ENCODE assay signal across 1 cellular context in the genomic region with DNA sequence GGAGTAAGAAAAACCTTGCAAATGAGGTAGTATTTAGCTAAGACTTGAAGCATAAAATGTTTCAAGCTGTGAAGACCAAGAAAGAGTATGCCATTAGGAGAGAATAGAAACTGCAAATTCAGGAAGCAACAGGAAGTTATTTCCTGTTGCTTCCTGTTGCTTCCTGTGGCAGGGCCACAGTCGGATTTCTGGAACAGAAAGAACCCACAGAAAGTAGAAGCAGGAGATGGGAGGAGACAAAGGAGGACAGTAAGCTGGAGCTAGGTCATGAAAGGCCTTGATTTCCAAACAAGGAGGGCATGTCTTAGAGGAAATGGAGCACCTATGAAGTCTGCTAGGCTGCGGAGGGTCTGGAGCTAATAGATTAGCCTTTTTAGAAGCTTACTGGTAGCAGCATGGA.
TF ChIP-seq lines count a peak whose summit lies in the region.

No MANE protein-coding gene starts in this region.

TF ChIP-seq in endothelial cell of umbilical vein, 7 proteins besides CTCF, POLR2A, EP300 and RAD21:
- TF ChIP-seq, protein P1, sequence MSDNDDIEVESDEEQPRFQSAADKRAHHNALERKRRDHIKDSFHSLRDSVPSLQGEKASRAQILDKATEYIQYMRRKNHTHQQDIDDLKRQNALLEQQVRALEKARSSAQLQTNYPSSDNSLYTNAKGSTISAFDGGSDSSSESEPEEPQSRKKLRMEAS (IDR thresholded peaks at IDR 0.05; ENCODE audit: insufficient read depth, insufficient read length), result no peak
- TF ChIP-seq JUN (IDR thresholded peaks at IDR 0.05; ENCODE audit: borderline replicate concordance, insufficient read depth, insufficient read length, low read depth) (no peak), EZH2 (IDR thresholded peaks at IDR 0.05; ENCODE audit: borderline replicate concordance, low read depth, low read length, severe bottlenecking) (no peak), MYC (IDR thresholded peaks at IDR 0.05; ENCODE audit: low read depth, low read length) (no peak), FOS (IDR thresholded peaks at IDR 0.05; ENCODE audit: borderline replicate concordance, insufficient read depth, low read length) (no peak), POLR2AphosphoS5 (IDR thresholded peaks at IDR 0.05; ENCODE audit: insufficient read depth, low read depth, low read length) (no peak), GATA2 (IDR thresholded peaks at IDR 0.05; ENCODE audit: insufficient read depth, insufficient read length, low read depth, low read length) (no peak)
